1 cellular context compared by ENCODE assay signal in the genomic region with DNA sequence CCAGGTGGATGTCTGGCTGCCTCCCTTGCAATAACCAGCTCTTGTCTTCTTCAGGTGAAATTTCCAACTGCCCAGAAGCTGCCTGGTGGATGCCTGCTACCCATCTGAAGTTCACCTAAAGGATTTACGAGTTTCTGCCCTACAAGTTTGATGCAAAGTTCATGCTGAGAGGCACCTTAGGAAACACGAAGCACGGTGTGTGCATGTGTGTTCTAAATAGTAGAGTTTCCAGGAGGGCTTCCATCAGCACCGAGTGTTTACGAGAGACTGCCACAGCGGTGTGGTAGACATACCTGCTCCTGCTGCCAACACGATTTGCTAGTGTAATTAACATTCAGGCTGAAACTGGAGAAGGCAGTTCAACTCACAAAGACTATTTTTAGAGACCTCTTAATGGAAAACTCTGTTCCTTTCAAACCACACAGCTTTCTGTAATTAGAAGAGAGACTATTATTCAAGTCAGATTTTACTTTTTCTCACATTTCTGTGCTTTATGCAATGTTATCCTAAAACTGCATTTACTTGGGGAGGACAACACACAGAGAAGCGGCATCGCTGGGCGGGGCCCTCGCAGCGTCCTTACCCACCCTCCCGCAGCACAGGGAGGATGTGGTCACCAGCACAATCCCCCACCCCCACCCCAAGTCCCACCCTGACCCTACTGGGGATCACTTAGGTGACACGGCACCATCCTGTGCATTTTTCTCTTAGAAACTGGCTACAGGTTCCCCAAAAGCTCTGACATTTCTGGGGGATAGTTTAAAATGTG.
TF ChIP-seq lines count a peak whose summit lies in the region.

No MANE protein-coding gene starts in this region.

TF ChIP-seq in H1, 55 proteins besides CTCF, POLR2A, EP300 and RAD21:
- no peak for TF ChIP-seq SRF (IDR thresholded peaks at IDR 0.05; ENCODE audit: low read depth, low read length)
- TF ChIP-seq TCF12 (IDR thresholded peaks at IDR 0.05; ENCODE audit: low read depth, low read length): no peak
- TF ChIP-seq CBX8 (IDR thresholded peaks at IDR 0.05; ENCODE audit: borderline replicate concordance, low read depth, low read length): no peak
- TF ChIP-seq SP2 (IDR thresholded peaks at IDR 0.05; ENCODE audit: low read length): no peak
- TF ChIP-seq JUN (IDR thresholded peaks at IDR 0.05; ENCODE audit: low read depth, low read length): no peak
- TF ChIP-seq TBP (IDR thresholded peaks at IDR 0.05; ENCODE audit: low read depth, low read length): no peak
- no peak for TF ChIP-seq SP4 (IDR thresholded peaks at IDR 0.05; ENCODE audit: low read length)
- TF ChIP-seq, protein P1, sequence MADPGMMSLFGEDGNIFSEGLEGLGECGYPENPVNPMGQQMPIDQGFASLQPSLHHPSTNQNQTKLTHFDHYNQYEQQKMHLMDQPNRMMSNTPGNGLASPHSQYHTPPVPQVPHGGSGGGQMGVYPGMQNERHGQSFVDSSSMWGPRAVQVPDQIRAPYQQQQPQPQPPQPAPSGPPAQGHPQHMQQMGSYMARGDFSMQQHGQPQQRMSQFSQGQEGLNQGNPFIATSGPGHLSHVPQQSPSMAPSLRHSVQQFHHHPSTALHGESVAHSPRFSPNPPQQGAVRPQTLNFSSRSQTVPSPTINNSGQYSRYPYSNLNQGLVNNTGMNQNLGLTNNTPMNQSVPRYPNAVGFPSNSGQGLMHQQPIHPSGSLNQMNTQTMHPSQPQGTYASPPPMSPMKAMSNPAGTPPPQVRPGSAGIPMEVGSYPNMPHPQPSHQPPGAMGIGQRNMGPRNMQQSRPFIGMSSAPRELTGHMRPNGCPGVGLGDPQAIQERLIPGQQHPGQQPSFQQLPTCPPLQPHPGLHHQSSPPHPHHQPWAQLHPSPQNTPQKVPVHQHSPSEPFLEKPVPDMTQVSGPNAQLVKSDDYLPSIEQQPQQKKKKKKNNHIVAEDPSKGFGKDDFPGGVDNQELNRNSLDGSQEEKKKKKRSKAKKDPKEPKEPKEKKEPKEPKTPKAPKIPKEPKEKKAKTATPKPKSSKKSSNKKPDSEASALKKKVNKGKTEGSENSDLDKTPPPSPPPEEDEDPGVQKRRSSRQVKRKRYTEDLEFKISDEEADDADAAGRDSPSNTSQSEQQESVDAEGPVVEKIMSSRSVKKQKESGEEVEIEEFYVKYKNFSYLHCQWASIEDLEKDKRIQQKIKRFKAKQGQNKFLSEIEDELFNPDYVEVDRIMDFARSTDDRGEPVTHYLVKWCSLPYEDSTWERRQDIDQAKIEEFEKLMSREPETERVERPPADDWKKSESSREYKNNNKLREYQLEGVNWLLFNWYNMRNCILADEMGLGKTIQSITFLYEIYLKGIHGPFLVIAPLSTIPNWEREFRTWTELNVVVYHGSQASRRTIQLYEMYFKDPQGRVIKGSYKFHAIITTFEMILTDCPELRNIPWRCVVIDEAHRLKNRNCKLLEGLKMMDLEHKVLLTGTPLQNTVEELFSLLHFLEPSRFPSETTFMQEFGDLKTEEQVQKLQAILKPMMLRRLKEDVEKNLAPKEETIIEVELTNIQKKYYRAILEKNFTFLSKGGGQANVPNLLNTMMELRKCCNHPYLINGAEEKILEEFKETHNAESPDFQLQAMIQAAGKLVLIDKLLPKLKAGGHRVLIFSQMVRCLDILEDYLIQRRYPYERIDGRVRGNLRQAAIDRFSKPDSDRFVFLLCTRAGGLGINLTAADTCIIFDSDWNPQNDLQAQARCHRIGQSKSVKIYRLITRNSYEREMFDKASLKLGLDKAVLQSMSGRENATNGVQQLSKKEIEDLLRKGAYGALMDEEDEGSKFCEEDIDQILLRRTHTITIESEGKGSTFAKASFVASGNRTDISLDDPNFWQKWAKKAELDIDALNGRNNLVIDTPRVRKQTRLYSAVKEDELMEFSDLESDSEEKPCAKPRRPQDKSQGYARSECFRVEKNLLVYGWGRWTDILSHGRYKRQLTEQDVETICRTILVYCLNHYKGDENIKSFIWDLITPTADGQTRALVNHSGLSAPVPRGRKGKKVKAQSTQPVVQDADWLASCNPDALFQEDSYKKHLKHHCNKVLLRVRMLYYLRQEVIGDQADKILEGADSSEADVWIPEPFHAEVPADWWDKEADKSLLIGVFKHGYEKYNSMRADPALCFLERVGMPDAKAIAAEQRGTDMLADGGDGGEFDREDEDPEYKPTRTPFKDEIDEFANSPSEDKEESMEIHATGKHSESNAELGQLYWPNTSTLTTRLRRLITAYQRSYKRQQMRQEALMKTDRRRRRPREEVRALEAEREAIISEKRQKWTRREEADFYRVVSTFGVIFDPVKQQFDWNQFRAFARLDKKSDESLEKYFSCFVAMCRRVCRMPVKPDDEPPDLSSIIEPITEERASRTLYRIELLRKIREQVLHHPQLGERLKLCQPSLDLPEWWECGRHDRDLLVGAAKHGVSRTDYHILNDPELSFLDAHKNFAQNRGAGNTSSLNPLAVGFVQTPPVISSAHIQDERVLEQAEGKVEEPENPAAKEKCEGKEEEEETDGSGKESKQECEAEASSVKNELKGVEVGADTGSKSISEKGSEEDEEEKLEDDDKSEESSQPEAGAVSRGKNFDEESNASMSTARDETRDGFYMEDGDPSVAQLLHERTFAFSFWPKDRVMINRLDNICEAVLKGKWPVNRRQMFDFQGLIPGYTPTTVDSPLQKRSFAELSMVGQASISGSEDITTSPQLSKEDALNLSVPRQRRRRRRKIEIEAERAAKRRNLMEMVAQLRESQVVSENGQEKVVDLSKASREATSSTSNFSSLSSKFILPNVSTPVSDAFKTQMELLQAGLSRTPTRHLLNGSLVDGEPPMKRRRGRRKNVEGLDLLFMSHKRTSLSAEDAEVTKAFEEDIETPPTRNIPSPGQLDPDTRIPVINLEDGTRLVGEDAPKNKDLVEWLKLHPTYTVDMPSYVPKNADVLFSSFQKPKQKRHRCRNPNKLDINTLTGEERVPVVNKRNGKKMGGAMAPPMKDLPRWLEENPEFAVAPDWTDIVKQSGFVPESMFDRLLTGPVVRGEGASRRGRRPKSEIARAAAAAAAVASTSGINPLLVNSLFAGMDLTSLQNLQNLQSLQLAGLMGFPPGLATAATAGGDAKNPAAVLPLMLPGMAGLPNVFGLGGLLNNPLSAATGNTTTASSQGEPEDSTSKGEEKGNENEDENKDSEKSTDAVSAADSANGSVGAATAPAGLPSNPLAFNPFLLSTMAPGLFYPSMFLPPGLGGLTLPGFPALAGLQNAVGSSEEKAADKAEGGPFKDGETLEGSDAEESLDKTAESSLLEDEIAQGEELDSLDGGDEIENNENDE (IDR thresholded peaks at IDR 0.05; ENCODE audit: insufficient replicate concordance, low read length): no peak
- no peak for TF ChIP-seq HDAC6 (IDR thresholded peaks at IDR 0.05; ENCODE audit: low read depth, low read length)
- no peak for TF ChIP-seq TAF7 (optimal IDR thresholded peaks at IDR 0.05; ENCODE audit: borderline replicate concordance, low read depth, low read length)
- TF ChIP-seq SUZ12 (IDR thresholded peaks at IDR 0.05; ENCODE audit: low read length): no peak
- no peak for TF ChIP-seq RNF2 (IDR thresholded peaks at IDR 0.05; ENCODE audit: borderline replicate concordance, low read depth, low read length, missing control alignments, poor library complexity, severe bottlenecking)
- no peak for TF ChIP-seq POLR2AphosphoS5 (IDR thresholded peaks at IDR 0.05; ENCODE audit: low read depth, low read length)
- TF ChIP-seq CEBPB (IDR thresholded peaks at IDR 0.05; ENCODE audit: low read depth, low read length): no peak
